Comparison of ENCODE assay signal across 13 cellular contexts in genomic region chr3:86923071-86923476, GRCh38.
DNase-seq lines count a peak whose midpoint lies in the region; TF ChIP-seq lines count a peak whose summit lies in the region.
"Had no signal": no experiment of that assay in that cellular context is flagged by ENCODE, and none has a peak within 500 bp of the region (broad histone marks: within the 10 kb centered on the region; RNA-seq: fewer than 3 reads in every experiment).

No MANE protein-coding gene starts in this region.

- no peak overlapping the region for H3K4me2 ChIP-seq in OCI-LY3 (ENCODE audit: low read length)
- H3K4me2 ChIP-seq: SK-N-SH had no signal

- H3K79me2 ChIP-seq in OCI-LY3 (ENCODE audit: low read length) = no peaks in the 10 kb centered on the region

- no peaks in the 10 kb centered on the region for H4K20me1 ChIP-seq in OCI-LY3 (ENCODE audit: insufficient read depth, low read length)

- TF ChIP-seq CTCF in OCI-LY3 (IDR thresholded peaks at IDR 0.05; ENCODE audit: low read depth, low read length) = no peak
- TF ChIP-seq CTCF in fibroblast of mammary gland (conservative IDR thresholded peaks at IDR 0.05; ENCODE audit: control insufficient read depth, insufficient read depth, low read depth, low read length) = no peak

- H3K9ac ChIP-seq in OCI-LY3 (ENCODE audit: low read length) = no peak overlapping the region
- H3K9ac ChIP-seq: SK-N-SH had no signal

- H2AFZ ChIP-seq in OCI-LY3 (ENCODE audit: low read depth, low read length) = 0 out of 2 replicates have a peak overlapping the region, but pooled peaks have one; percentile 54

- H3K27ac ChIP-seq in OCI-LY3 (ENCODE audit: low read length) = no peak overlapping the region

- H3K27me3 ChIP-seq in OCI-LY3 (ENCODE audit: low read depth, low read length) = no peaks in the 10 kb centered on the region

- no peaks in the 10 kb centered on the region for H3K36me3 ChIP-seq in OCI-LY3 (replicated peaks; ENCODE audit: low read depth, low read length)

- H3K4me3 ChIP-seq in OCI-LY3 (ENCODE audit: low read length) = no peak overlapping the region
- H3K4me3 ChIP-seq in fibroblast of mammary gland (ENCODE audit: control insufficient read depth, low read depth, low read length) = no peak overlapping the region

- no peaks in the 10 kb centered on the region for H3K4me1 ChIP-seq in OCI-LY3 (ENCODE audit: low read length)

- H3K9me3 ChIP-seq in OCI-LY3 (ENCODE audit: insufficient read depth, low read length) = no peaks in the 10 kb centered on the region
- H3K9me3 ChIP-seq: SK-N-SH had no signal

- peak; percentile 52 for DNase-seq in GM04504 (ENCODE audit: low read depth)
- peak; percentile 92 for DNase-seq in fibroblast of mammary gland (ENCODE audit: low read depth)
- peak; percentile 56 for DNase-seq in renal cortical epithelial cell (ENCODE audit: low read depth)
- DNase-seq in effector CD8-positive, alpha-beta T cell (lab: John Stamatoyannopoulos, UW) = no peak
- DNase-seq in A172 (ENCODE audit: low spot score) = no peak
- DNase-seq in ecto neural progenitor cell (ENCODE audit: low spot score) = no peak
- DNase-seq in GM19238 (ENCODE audit: insufficient read length, low spot score) = no peak
- DNase-seq: DMS 273 treated with DMSO at 0.1 percent for 48 hours; H7; Karpas-422; SK-N-SH; stimulated activated naive CD8-positive, alpha-beta T cell treated with anti-CD3 and anti-CD28 coated beads, Interleukin-15, amount 100 ng/mL, for 72 hours had no signal

Comparison
In these comparisons a context has a peak if more than half of its experiments do, and no peak if none do; other contexts are left out.
1. DNase-seq: peak in GM04504 (single experiment), fibroblast of mammary gland (single experiment) and renal cortical epithelial cell (single experiment); none in effector CD8-positive, alpha-beta T cell (single experiment), A172 (single experiment), ecto neural progenitor cell (single experiment) and GM19238 (single experiment).